Comparison of ENCODE assay signal across 9 cellular contexts in the genomic region with DNA sequence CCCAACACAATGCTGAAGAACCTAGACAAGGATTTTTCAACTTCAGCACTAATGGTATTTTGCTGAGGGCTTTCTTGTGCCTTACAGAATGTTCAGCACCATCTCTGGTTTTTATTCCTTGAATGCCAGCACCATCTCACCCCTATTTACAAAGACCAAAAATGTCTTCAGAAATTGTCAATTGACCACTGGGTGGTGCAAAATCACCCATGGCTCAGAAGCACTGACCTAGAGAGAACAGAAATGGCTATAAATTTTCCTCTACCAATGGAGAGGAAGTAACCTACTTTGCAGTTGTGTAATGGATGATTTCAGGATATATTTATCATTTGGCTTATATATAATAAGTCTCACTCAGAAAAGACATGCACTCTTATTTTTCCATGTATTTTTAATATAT.
DNase-seq lines count a peak whose midpoint lies in the region; TF ChIP-seq lines count a peak whose summit lies in the region.
"Had no signal": no experiment of that assay in that cellular context is flagged by ENCODE, and none has a peak within 500 bp of the region (broad histone marks: within the 10 kb centered on the region; RNA-seq: fewer than 3 reads in every experiment).

No MANE protein-coding gene starts in this region.

- H4K20me1 ChIP-seq in mammary epithelial cell (ENCODE audit: insufficient read depth, low read length) (no peaks in the 10 kb centered on the region), osteoblast (ENCODE audit: insufficient read depth, low read length) (no peaks in the 10 kb centered on the region)

- dilution Hi-C loops in mammary epithelial cell (cut with HindIII; ENCODE audit: low sequenced_read_pairs): no loop called here

- peak; percentile 16 for TF ChIP-seq CTCF in GM12873 (IDR thresholded peaks at IDR 0.05; ENCODE audit: insufficient read depth, low read depth, low read length, missing control alignments)
- TF ChIP-seq CTCF in LNCAP (IDR thresholded peaks at IDR 0.05): peak; percentile 32; the same call in 1 of the 2 replicates
- peak; percentile 23 to 57 for TF ChIP-seq CTCF in mammary epithelial cell (conservative IDR thresholded peaks at IDR 0.05 in 1 of 2, IDR thresholded peaks at IDR 0.05 in 1 of 2; ENCODE audit: extremely low read depth in 1 of 2, insufficient read depth in 1 of 2, low read depth in 1 of 2, low read length in 2 of 2)
- TF ChIP-seq CTCF in osteoblast (IDR thresholded peaks at IDR 0.05; ENCODE audit: extremely low read depth, low read depth, low read length): peak; percentile 46

- H3K27me3 ChIP-seq in mammary epithelial cell (ENCODE audit: insufficient read depth, low read length) (no peaks in the 10 kb centered on the region), osteoblast (ENCODE audit: insufficient read depth, low read length) (no peaks in the 10 kb centered on the region)
- H3K27me3 ChIP-seq: SJSA1 had no signal

- DNase-seq in mammary epithelial cell: peak; percentile 23
- DNase-seq in osteoblast (ENCODE audit: insufficient read length, low spot score, missing footprints): no peak
- DNase-seq in HuH-7.5 (ENCODE audit: low spot score): no peak
- DNase-seq in ureter (ENCODE audit: low spot score): no peak
- no peak for DNase-seq in dedifferentiated amniotic fluid mesenchymal stem cell (ENCODE audit: extremely low spot score)
- DNase-seq: activated naive CD8-positive, alpha-beta T cell treated with anti-CD3 and anti-CD28 coated beads, Interleukin-2, amount 10 ng/mL, durations not matched to agents 7 days and 5 days had no signal

- no peak overlapping the region for H2AFZ ChIP-seq in mammary epithelial cell (ENCODE audit: low read depth, low read length)
- no peak overlapping the region for H2AFZ ChIP-seq in osteoblast (ENCODE audit: low read length)

- H3K27ac ChIP-seq in mammary epithelial cell (ENCODE audit: insufficient read depth, low read depth, low read length) (no peak overlapping the region), osteoblast (ENCODE audit: low read depth, low read length) (no peak overlapping the region)
- H3K27ac ChIP-seq: SJSA1 had no signal

- no peak overlapping the region for H3K9ac ChIP-seq in mammary epithelial cell (ENCODE audit: insufficient read depth, low read length)

- H3K4me1 ChIP-seq in mammary epithelial cell (ENCODE audit: insufficient read depth, low read length) (no peaks in the 10 kb centered on the region), osteoblast (ENCODE audit: insufficient read depth, low read length) (no peaks in the 10 kb centered on the region)
- H3K4me1 ChIP-seq: SJSA1 had no signal

- no TSS peak for BruUV-seq in mammary epithelial cell (replicated peaks; lab: Mats Ljungman, UMichigan)

- in situ Hi-C loops in mammary epithelial cell (cut with MboI; ENCODE audit: low sequenced_read_pairs in 2 of 2): loop anchor here in 1 of 2 donors (25.0 kb wide), 1 partner anchor 376 kb away; no protein-coding TSS in a partner anchor

- H3K9me3 ChIP-seq in mammary epithelial cell (replicated peaks; ENCODE audit: insufficient read depth, low read length) (no peaks in the 10 kb centered on the region), osteoblast (ENCODE audit: low read depth, low read length) (no peaks in the 10 kb centered on the region)
- H3K9me3 ChIP-seq: SJSA1 had no signal

- intact Hi-C loops in mammary epithelial cell (cut with micrococcal nuclease): loop anchor here (1.0 to 2.0 kb wide), 4 partner anchors 78 to 374 kb away; no protein-coding TSS in a partner anchor

- H3K4me2 ChIP-seq in mammary epithelial cell (ENCODE audit: insufficient read depth, low read depth, low read length) (no peak overlapping the region), osteoblast (ENCODE audit: insufficient read depth, low read length) (no peak overlapping the region)

- H3K79me2 ChIP-seq in mammary epithelial cell (ENCODE audit: insufficient read depth, low read length) (no peaks in the 10 kb centered on the region), osteoblast (ENCODE audit: insufficient read depth, low read length) (no peaks in the 10 kb centered on the region)

- no peak overlapping the region for H3K4me3 ChIP-seq in mammary epithelial cell (replicated peaks in 1 of 3; ENCODE audit: insufficient read depth in 1 of 3, low read depth in 2 of 3, low read length in 3 of 3)
- no peak overlapping the region for H3K4me3 ChIP-seq in osteoblast (ENCODE audit: insufficient read depth, low read length)
- H3K4me3 ChIP-seq: SJSA1 had no signal

- CTCF ChIA-PET in mammary epithelial cell (lab: Charles Lee; ENCODE audit: low non-redundant PET): interaction anchor here (0.6 to 1.3 kb wide), 2 partner anchors 19 to 374 kb away, joined by 3 to 9 read pairs; no protein-coding TSS in a partner anchor

- no peaks in the 10 kb centered on the region for H3K36me3 ChIP-seq in mammary epithelial cell (ENCODE audit: insufficient read depth, low read length)
- no peaks in the 10 kb centered on the region for H3K36me3 ChIP-seq in osteoblast (ENCODE audit: insufficient read depth, low read length)
- H3K36me3 ChIP-seq: SJSA1 had no signal
